7 cellular contexts compared by ENCODE assay signal in genomic region chr2:208033701-208034502, GRCh38. TPM values are rescaled to one million over a fixed set of nuclear protein-coding genes. Genes with fewer than 3 reads are reported as not detected.
DNase-seq lines count a peak whose midpoint lies in the region; ATAC-seq and TF ChIP-seq lines count a peak whose summit lies in the region.

No MANE protein-coding gene starts in this region.

- no peaks in the 10 kb centered on the region for H3K27me3 ChIP-seq in osteoblast (ENCODE audit: insufficient read depth, low read length)

- peak; percentile 32 for DNase-seq in SK-MEL-5 (ENCODE audit: low read depth, low spot score)
- DNase-seq in dermis microvascular lymphatic vessel endothelial cell (ENCODE audit: low read depth in 2 of 2) = peak; percentile 71 to 75
- no peak for DNase-seq in osteoblast (ENCODE audit: insufficient read length, low spot score, missing footprints)
- DNase-seq in HuH-7.5 (ENCODE audit: low spot score) = no peak

- no peaks in the 10 kb centered on the region for H3K79me2 ChIP-seq in osteoblast (ENCODE audit: insufficient read depth, low read length)

- no peak overlapping the region for H3K4me3 ChIP-seq in osteoblast (ENCODE audit: insufficient read depth, low read length)

- no peaks in the 10 kb centered on the region for H4K20me1 ChIP-seq in osteoblast (ENCODE audit: insufficient read depth, low read length)

- no peak overlapping the region for H2AFZ ChIP-seq in osteoblast (ENCODE audit: low read length)

- ATAC-seq in GM19463 (IDR thresholded peaks at IDR 0.05; ENCODE audit: unreplicated experiment) = peak; percentile 89
- peak; percentile 92 for ATAC-seq in HG03342 (IDR thresholded peaks at IDR 0.05; ENCODE audit: unreplicated experiment)

- peaks cover 5% of the 10 kb centered on the region for H3K4me1 ChIP-seq in osteoblast (ENCODE audit: insufficient read depth, low read length)

- H3K4me2 ChIP-seq in osteoblast (ENCODE audit: insufficient read depth, low read length) = no peak overlapping the region

- H3K36me3 ChIP-seq in osteoblast (ENCODE audit: insufficient read depth, low read length) = no peaks in the 10 kb centered on the region

- no peaks in the 10 kb centered on the region for H3K9me3 ChIP-seq in osteoblast (ENCODE audit: low read depth, low read length)

- peak; percentile 67 for TF ChIP-seq CTCF in GM12873 (IDR thresholded peaks at IDR 0.05; ENCODE audit: insufficient read depth, low read depth, low read length, missing control alignments)
- TF ChIP-seq CTCF in osteoblast (IDR thresholded peaks at IDR 0.05; ENCODE audit: extremely low read depth, low read depth, low read length) = peak; percentile 22

- H3K27ac ChIP-seq in osteoblast (ENCODE audit: low read depth, low read length) = no peak overlapping the region

- in situ Hi-C loops in SK-MEL-5 (cut with HindIII; ENCODE audit: low pct_unique_long_range_greater_than_20kb, low sequenced_read_pairs) = no loop called here

RNA-seq across cellular contexts. Expression of gene PLEKHM3, which starts 8.6 kb away (rescaled TPM):
- total RNA-seq in SK-MEL-5 (2014; rRNA removed; shearing (Covaris generic)) = 3.2 and 4.4 TPM in 2 replicates
- 4.5 and 5.8 TPM in 2 replicates for polyA plus RNA-seq in SK-MEL-5 (2015; cell fraction: cytosol; rRNA removed)
- polyA plus RNA-seq in SK-MEL-5 (2015; cell fraction: nucleus; rRNA removed) = 3.6 and 3.7 TPM in 2 replicates
- total RNA-seq in dermis microvascular lymphatic vessel endothelial cell (7.2 and 11.1 TPM in 2 replicates), osteoblast (23.3 and 23.5 TPM in 2 replicates)

Comparison
In these comparisons a context has a peak if more than half of its experiments do, and no peak if none do; other contexts are left out.
1. DNase-seq: peak in SK-MEL-5 (single experiment) and dermis microvascular lymphatic vessel endothelial cell (2 of 2); none in osteoblast (single experiment) and HuH-7.5 (single experiment).